9 cellular contexts compared by ENCODE assay signal in genomic region chr2:10412380-10412779, GRCh38. TPM values are rescaled to one million over a fixed set of nuclear protein-coding genes. Genes with fewer than 3 reads are reported as not detected.
A peak's percentile ranks its signal among the peaks of the same experiment; 100 is the strongest.
DNase-seq lines count a peak whose midpoint lies in the region; ATAC-seq and TF ChIP-seq lines count a peak whose summit lies in the region.
"Had no signal": no experiment of that assay in that cellular context is flagged by ENCODE, and none has a peak within 500 bp of the region (broad histone marks: within the 10 kb centered on the region; RNA-seq: fewer than 3 reads in every experiment).

No MANE protein-coding gene starts in this region.

- TF ChIP-seq POLR2A in erythroblast (IDR thresholded peaks at IDR 0.05; ENCODE audit: low read length), result no peak

- DNase-seq in Caco-2 (peak; percentile 61 to 69), GM20000 (ENCODE audit: low spot score) (peak; percentile 67), OCI-M1 (lab: John Stamatoyannopoulos, UW) (peak; percentile 52), erythroblast (lab: John Stamatoyannopoulos, UW) (peak; percentile 49 to 63), T1000 (lab: John Stamatoyannopoulos, UW) (no peak), right atrium auricular region (ENCODE audit: low spot score) (no peak), dedifferentiated amniotic fluid mesenchymal stem cell (ENCODE audit: extremely low spot score) (no peak)

- intact Hi-C loops in Caco-2 (cut with micrococcal nuclease; ENCODE audit: unreplicated experiment), result no loop called here

- peaks cover 24% of the 10 kb centered on the region for H3K36me3 Mint-ChIP-seq in Caco-2 (ENCODE audit: insufficient read depth, unreplicated experiment)
- H3K36me3 Mint-ChIP-seq: activated naive CD8-positive, alpha-beta T cell had no signal

- peaks cover 26% of the 10 kb centered on the region for H3K4me1 Mint-ChIP-seq in Caco-2 (ENCODE audit: low read depth, unreplicated experiment)

- CTCF ChIA-PET in Caco-2 (lab: Charles Lee), result interaction anchor here (0.5 to 1.6 kb wide), 2 partner anchors 23 to 36 kb away, joined by 3 to 7 read pairs; partner anchors contain the start of gene ODC1

- H3K36me3 ChIP-seq in Caco-2 (ENCODE audit: control insufficient read depth, insufficient read depth, low read length), result peaks cover 6% of the 10 kb centered on the region
- H3K36me3 ChIP-seq in right atrium auricular region, result no peaks in the 10 kb centered on the region

- H3K27ac Mint-ChIP-seq in Caco-2 (ENCODE audit: unreplicated experiment), result no peak overlapping the region
- H3K27ac Mint-ChIP-seq: activated naive CD8-positive, alpha-beta T cell had no signal

- BruUV-seq in Caco-2 (replicated peaks; lab: Mats Ljungman, UMichigan), result no TSS peak

- H3K9me3 Mint-ChIP-seq in Caco-2 (ENCODE audit: unreplicated experiment), result no peaks in the 10 kb centered on the region

- H3K9me3 ChIP-seq in Caco-2, result no peaks in the 10 kb centered on the region
- no peaks in the 10 kb centered on the region for H3K9me3 ChIP-seq in right atrium auricular region

- no peak overlapping the region for H3K27ac ChIP-seq in right atrium auricular region

- ATAC-seq in GM21423 (IDR thresholded peaks at IDR 0.05; ENCODE audit: unreplicated experiment), result no peak

- H3K4me3 ChIP-seq in Caco-2 (ENCODE audit: low read depth, low read length), result no peak overlapping the region
- H3K4me3 ChIP-seq in right atrium auricular region, result no peak overlapping the region

- no peak overlapping the region for H3K4me3 Mint-ChIP-seq in Caco-2 (ENCODE audit: unreplicated experiment)
- H3K4me3 Mint-ChIP-seq: activated naive CD8-positive, alpha-beta T cell had no signal

- no peaks in the 10 kb centered on the region for H3K27me3 ChIP-seq in Caco-2 (replicated peaks; ENCODE audit: control insufficient read depth, insufficient read depth, low read length)
- no peaks in the 10 kb centered on the region for H3K27me3 ChIP-seq in right atrium auricular region

- peaks cover 19% of the 10 kb centered on the region for H3K4me1 ChIP-seq in Caco-2
- peaks cover 0 to 34% of the 10 kb centered on the region in 2 donors for H3K4me1 ChIP-seq in right atrium auricular region

- no peak for TF ChIP-seq CTCF in Caco-2 (IDR thresholded peaks at IDR 0.05; ENCODE audit: insufficient read depth in 1 of 2, low read depth in 1 of 2, low read length in 1 of 2, severe bottlenecking in 1 of 2, unreplicated experiment in 1 of 2)
- TF ChIP-seq CTCF in GM20000 (IDR thresholded peaks at IDR 0.05; ENCODE audit: extremely low read depth, missing control alignments), result no peak
- TF ChIP-seq CTCF in right atrium auricular region (IDR thresholded peaks at IDR 0.05), result no peak

- POLR2A ChIA-PET in Caco-2 (lab: Charles Lee), result interaction anchor here (1.0 kb wide), 1 partner anchor 36 kb away, joined by 3 read pairs; no protein-coding TSS in a partner anchor

- no peaks in the 10 kb centered on the region for H3K27me3 Mint-ChIP-seq in Caco-2 (ENCODE audit: insufficient read depth, unreplicated experiment)
- H3K27me3 Mint-ChIP-seq: activated naive CD8-positive, alpha-beta T cell had no signal

RNA-seq across cellular contexts. Expression of gene ODC1, which starts 35.7 kb away (rescaled TPM):
- total RNA-seq in Caco-2 (2022) (277 and 285 TPM in 2 replicates), right atrium auricular region (10 to 100 TPM; 41.3 to 73.9 TPM)

Comparison
In these comparisons a context has a peak if more than half of its experiments do, and no peak if none do; other contexts are left out.
1. DNase-seq: peak in Caco-2 (2 of 2), GM20000 (single experiment), OCI-M1 (single experiment) and erythroblast (2 of 2); none in T1000 (single experiment), right atrium auricular region (single experiment) and dedifferentiated amniotic fluid mesenchymal stem cell (single experiment).